Comparison of ENCODE assay signal across 15 cellular contexts in the genomic region with DNA sequence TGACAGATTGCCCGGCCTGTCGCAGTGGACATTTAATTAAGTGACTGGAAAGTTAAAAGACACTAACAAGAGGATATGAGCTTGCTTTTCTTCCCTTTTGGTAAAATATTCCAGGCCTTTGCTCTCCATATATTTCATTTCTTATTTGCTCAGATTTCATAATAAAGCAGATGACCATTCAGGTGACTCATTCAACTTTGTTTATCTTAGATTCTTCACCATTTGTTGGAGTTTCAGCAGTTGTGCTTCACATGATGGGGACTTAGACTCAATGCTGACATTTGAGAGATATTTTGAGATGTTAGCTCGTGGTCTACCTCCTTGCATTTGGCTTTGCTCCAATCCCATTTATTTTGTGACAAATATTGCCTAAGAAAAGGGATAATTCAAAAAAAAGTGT.
DNase-seq lines count a peak whose midpoint lies in the region; ATAC-seq and TF ChIP-seq lines count a peak whose summit lies in the region.
"Had no signal": no experiment of that assay in that cellular context is flagged by ENCODE, and none has a peak within 500 bp of the region (broad histone marks: within the 10 kb centered on the region; RNA-seq: fewer than 3 reads in every experiment).

No MANE protein-coding gene starts in this region.

- POLR2A ChIA-PET in AG04450 (lab: Yijun Ruan, JAX) = no interaction called here
- POLR2A ChIA-PET in IMR-90 (lab: Charles Lee; ENCODE audit: unreplicated experiment) = no interaction called here

- H2BK120ac ChIP-seq in IMR-90 (ENCODE audit: low read depth, low read length) = peak overlapping the region; percentile 85

- TF ChIP-seq RAD21 in IMR-90 (IDR thresholded peaks at IDR 0.05; ENCODE audit: low read length) = no peak

- H3K4me1 Mint-ChIP-seq in chondrocyte (ENCODE audit: low read depth) = peaks cover 92% of the 10 kb centered on the region
- H3K4me1 Mint-ChIP-seq: activated naive CD8-positive, alpha-beta T cell treated with anti-CD3 and anti-CD28 coated beads, Interleukin-2, amount 50 U/mL, for 24 hours had no signal

- TF ChIP-seq CTCF in AG04450 (IDR thresholded peaks at IDR 0.05; ENCODE audit: low read depth, low read length) (no peak), IMR-90 (conservative IDR thresholded peaks at IDR 0.05; ENCODE audit: low read depth, low read length) (no peak), chondrocyte (IDR thresholded peaks at IDR 0.05) (no peak)

- peak overlapping the region; percentile 61 for H3K23ac ChIP-seq in IMR-90 (ENCODE audit: low read depth, low read length)

- H2AK5ac ChIP-seq in IMR-90 (ENCODE audit: low read depth, low read length) = peak overlapping the region; percentile 68

- intact Hi-C loops in IMR-90 (cut with micrococcal nuclease) = no loop called here

- ATAC-seq in IMR-90 (ENCODE audit: low read depth) = peak; percentile 50
- ATAC-seq: activated naive CD8-positive, alpha-beta T cell treated with anti-CD3 and anti-CD28 coated beads, Interleukin-2, amount 50 U/mL, for 24 hours; WTC11 had no signal

- H3K56ac ChIP-seq in IMR-90 (ENCODE audit: extremely low read depth, insufficient read depth, low read length) = peak overlapping the region; percentile 32

- no peaks in the 10 kb centered on the region for H4K20me1 ChIP-seq in IMR-90 (ENCODE audit: insufficient read depth, low read length)

- H3K27ac ChIP-seq in AG04450 (ENCODE audit: low read depth, low read length) (peak overlapping the region; percentile 80), IMR-90 (ENCODE audit: insufficient read depth, low read length) (peak overlapping the region; percentile 87)
- H3K27ac ChIP-seq: ovary had no signal

- no peak overlapping the region for H3K4me3 Mint-ChIP-seq in chondrocyte (ENCODE audit: unreplicated experiment)
- H3K4me3 Mint-ChIP-seq: activated naive CD8-positive, alpha-beta T cell treated with anti-CD3 and anti-CD28 coated beads, Interleukin-2, amount 50 U/mL, for 24 hours; memory B cell; WTC11 had no signal

- no peak overlapping the region for H3K4me3 ChIP-seq in AG04450 (ENCODE audit: low read depth, low read length)
- H3K4me3 ChIP-seq in IMR-90 (ENCODE audit: insufficient read depth, low read depth, low read length) = no peak overlapping the region
- H3K4me3 ChIP-seq: ovary had no signal

- peak overlapping the region; percentile 77 for H3K27ac Mint-ChIP-seq in chondrocyte (ENCODE audit: unreplicated experiment)
- H3K27ac Mint-ChIP-seq: activated naive CD8-positive, alpha-beta T cell treated with anti-CD3 and anti-CD28 coated beads, Interleukin-2, amount 50 U/mL, for 24 hours; memory B cell; WTC11 had no signal

- H3K14ac ChIP-seq in IMR-90 (replicated peaks; ENCODE audit: low read depth, low read length) = peak overlapping the region; percentile 78

- DNase-seq in AG04450 (ENCODE audit: low read depth, low spot score) (peak; percentile 64), IMR-90 (peak; percentile 93), chondrocyte (ENCODE audit: low spot score) (no peak), kidney glomerular epithelial cell (lab: John Stamatoyannopoulos, UW) (peak; percentile 10), DMS 273 treated with DMSO at 0.1 percent for 48 hours (lab: John Stamatoyannopoulos, UW) (no peak), HUDEP-2 (lab: John Stamatoyannopoulos, UW; ENCODE audit: unreplicated experiment in 76 of 76) (no peak), NCI-H2081 (lab: John Stamatoyannopoulos, UW) (no peak), GM19240 (ENCODE audit: insufficient read length, low spot score) (no peak)
- DNase-seq: activated CD8-positive, alpha-beta memory T cell treated with anti-CD3 and anti-CD28 coated beads, Interleukin-2, amount 50 U/mL, for 4 hours; activated naive CD8-positive, alpha-beta T cell treated with anti-CD3 and anti-CD28 coated beads, Interleukin-2, amount 50 U/mL, for 24 hours; DMS153; ovary; stimulated activated CD8-positive, alpha-beta memory T cell treated with anti-CD3 and anti-CD28 coated beads, Interleukin-4, amount 100 ng/mL, for 48 hours had no signal

- H3K18ac ChIP-seq in IMR-90 (ENCODE audit: low read depth, low read length) = peak overlapping the region; percentile 93

- H3K27me3 Mint-ChIP-seq in chondrocyte (ENCODE audit: low read depth) = no peaks in the 10 kb centered on the region
- H3K27me3 Mint-ChIP-seq: activated naive CD8-positive, alpha-beta T cell treated with anti-CD3 and anti-CD28 coated beads, Interleukin-2, amount 50 U/mL, for 24 hours; memory B cell had no signal

- peaks cover 32 to 53% of the 10 kb centered on the region in 2 experiments for H3K79me1 ChIP-seq in IMR-90 (ENCODE audit: low read depth in 1 of 2, low read length in 2 of 2)

- H3K4ac ChIP-seq in IMR-90 (ENCODE audit: low read depth, low read length) = peak overlapping the region; percentile 90

- H3K9me3 Mint-ChIP-seq in chondrocyte (ENCODE audit: low read depth) = peaks cover 6% of the 10 kb centered on the region
- H3K9me3 Mint-ChIP-seq: activated naive CD8-positive, alpha-beta T cell treated with anti-CD3 and anti-CD28 coated beads, Interleukin-2, amount 50 U/mL, for 24 hours; memory B cell had no signal

- H3K36me3 Mint-ChIP-seq in chondrocyte (ENCODE audit: low read depth) = no peaks in the 10 kb centered on the region
- H3K36me3 Mint-ChIP-seq: WTC11 had no signal

- H4K5ac ChIP-seq in IMR-90 (ENCODE audit: low read depth, low read length) = peak overlapping the region; percentile 97

- H3K9me3 ChIP-seq in AG04450 (ENCODE audit: control insufficient read depth, insufficient read depth, low read length) (no peaks in the 10 kb centered on the region), IMR-90 (ENCODE audit: control insufficient read depth, insufficient read depth, low read length) (no peaks in the 10 kb centered on the region)
- H3K9me3 ChIP-seq: ovary had no signal

- H3K36me3 ChIP-seq in IMR-90 (ENCODE audit: control insufficient read depth, insufficient read depth, low read length) = no peaks in the 10 kb centered on the region
- H3K36me3 ChIP-seq: ovary had no signal

- H2BK5ac ChIP-seq in IMR-90 (ENCODE audit: low read depth, low read length, poor library complexity, severe bottlenecking) = peak overlapping the region; percentile 93

- peaks cover 21% of the 10 kb centered on the region for H3K4me1 ChIP-seq in IMR-90 (ENCODE audit: control insufficient read depth, insufficient read depth, low read length)

- peak overlapping the region; percentile 9 for H2AFZ ChIP-seq in IMR-90 (replicated peaks; ENCODE audit: low read length, poor library complexity)

- peak overlapping the region; percentile 75 for H2AK9ac ChIP-seq in IMR-90 (replicated peaks; ENCODE audit: low read depth, low read length, poor library complexity)

- H4K91ac ChIP-seq in IMR-90 (ENCODE audit: insufficient read depth, low read depth, low read length) = peak overlapping the region; percentile 83

- H2BK15ac ChIP-seq in IMR-90 (ENCODE audit: low read depth, low read length) = peak overlapping the region; percentile 72

- no peaks in the 10 kb centered on the region for H3K27me3 ChIP-seq in AG04450 (ENCODE audit: control insufficient read depth, insufficient read depth, low read length)
- H3K27me3 ChIP-seq in IMR-90 (ENCODE audit: control insufficient read depth, insufficient read depth, low read length) = no peaks in the 10 kb centered on the region
- H3K27me3 ChIP-seq: ovary had no signal

- no CpG with 5 or more reads among the region's 3 CpGs for WGBS in IMR-90 (ENCODE audit: extremely low coverage in 2 of 2, insufficient read length in 1 of 2), 2 experiments

- no peak for TF ChIP-seq POLR2A in IMR-90 (IDR thresholded peaks at IDR 0.05; ENCODE audit: low read depth, low read length)

- CTCF ChIA-PET in AG04450 (lab: Charles Lee) (interaction anchor here (3.6 kb wide), 1 partner anchor 9 kb away, joined by 42 read pairs; no protein-coding TSS in a partner anchor), IMR-90 (lab: Yijun Ruan, JAX) (interaction anchor here (0.6 to 2.4 kb wide), 2 partner anchors 10 to 817 kb away, joined by 3 to 25 read pairs; no protein-coding TSS in a partner anchor)

- dilution Hi-C loops in IMR-90 (cut with HindIII; ENCODE audit: low sequenced_read_pairs, unreplicated experiment) = no loop called here

- peaks cover 11% of the 10 kb centered on the region for H3K9me1 ChIP-seq in IMR-90 (ENCODE audit: insufficient read depth, low read length)

- H3K9ac ChIP-seq in IMR-90 (ENCODE audit: low read depth, low read length) = 0 out of 2 replicates have a peak overlapping the region, but pooled peaks have one; percentile 19

- H2BK20ac ChIP-seq in IMR-90 (ENCODE audit: low read depth, low read length) = peak overlapping the region; percentile 85

- peak overlapping the region; percentile 37 to 83; a peak in 3 of 4 replicates for H4K8ac ChIP-seq in IMR-90 (ENCODE audit: low read depth in 2 of 2, low read length in 2 of 2)

- H3K4me2 ChIP-seq in IMR-90 (ENCODE audit: low read depth, low read length) = peak overlapping the region; percentile 84

- in situ Hi-C loops in IMR-90 (cut with MboI; ENCODE audit: low sequenced_read_pairs) = no loop called here

- BruUV-seq in IMR-90 (replicated peaks; lab: Mats Ljungman, UMichigan) = no TSS peak

TF ChIP-seq in IMR-90, 13 proteins besides CTCF, POLR2A, EP300 and RAD21:
- TF ChIP-seq FOS (IDR thresholded peaks at IDR 0.05; ENCODE audit: low read depth, low read length) (peak; percentile 88), CEBPB (IDR thresholded peaks at IDR 0.05; ENCODE audit: low read depth, low read length) (peak; percentile 87), MXI1 (IDR thresholded peaks at IDR 0.05; ENCODE audit: borderline replicate concordance, low read depth, low read length) (no peak)
- TF ChIP-seq, protein P1, sequence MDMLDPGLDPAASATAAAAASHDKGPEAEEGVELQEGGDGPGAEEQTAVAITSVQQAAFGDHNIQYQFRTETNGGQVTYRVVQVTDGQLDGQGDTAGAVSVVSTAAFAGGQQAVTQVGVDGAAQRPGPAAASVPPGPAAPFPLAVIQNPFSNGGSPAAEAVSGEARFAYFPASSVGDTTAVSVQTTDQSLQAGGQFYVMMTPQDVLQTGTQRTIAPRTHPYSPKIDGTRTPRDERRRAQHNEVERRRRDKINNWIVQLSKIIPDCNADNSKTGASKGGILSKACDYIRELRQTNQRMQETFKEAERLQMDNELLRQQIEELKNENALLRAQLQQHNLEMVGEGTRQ (IDR thresholded peaks at IDR 0.05; ENCODE audit: low read depth, low read length) = peak; percentile 34; the same call in 1 of the 2 replicates

Comparison
In these comparisons a context has a peak if more than half of its experiments do, and no peak if none do; other contexts are left out.
1. DNase-seq: peak in AG04450 (single experiment), IMR-90 (single experiment) and kidney glomerular epithelial cell (single experiment); none in chondrocyte (single experiment), DMS 273 treated with DMSO at 0.1 percent for 48 hours (single experiment), HUDEP-2 (0 of 76), NCI-H2081 (0 of 2) and GM19240 (single experiment).